In genomic region chr2:100197643-100198153, GRCh38 we compare ENCODE assay signal across 10 cellular contexts. TPM values are rescaled to one million over a fixed set of nuclear protein-coding genes. Genes with fewer than 3 reads are reported as not detected.
DNase-seq lines count a peak whose midpoint lies in the region; ATAC-seq and TF ChIP-seq lines count a peak whose summit lies in the region.
"Had no signal": no experiment of that assay in that cellular context is flagged by ENCODE, and none has a peak within 500 bp of the region (broad histone marks: within the 10 kb centered on the region; RNA-seq: fewer than 3 reads in every experiment).

No MANE protein-coding gene starts in this region.

- no peak overlapping the region for H3K27ac Mint-ChIP-seq in activated CD8-positive, alpha-beta T cell treated with anti-CD3 and anti-CD28 coated beads, Interleukin-2, amount 10 ng/mL, durations not matched to agents 7 days and 5 days
- H3K27ac Mint-ChIP-seq: activated CD4-positive, alpha-beta T cell treated with anti-CD3 and anti-CD28 coated beads, Interleukin-2, amount 10 ng/mL, durations not matched to agents 7 days and 5 days; stimulated activated naive CD8-positive, alpha-beta T cell treated with anti-CD3 and anti-CD28 coated beads, Interleukin-15, Interleukin-2, amounts not matched to agents 100 ng/mL and 50 ng/mL, for 24 hours had no signal

- H3K27me3 ChIP-seq in duodenal mucosa (ENCODE audit: control insufficient read depth in 1 of 2, insufficient read depth in 2 of 2, low read length in 2 of 2) (no peaks in the 10 kb centered on the region), lung (ENCODE audit: control insufficient read depth, insufficient read depth) (no peaks in the 10 kb centered on the region), suprapubic skin (no peaks in the 10 kb centered on the region)

- no peaks in the 10 kb centered on the region for H3K9me3 ChIP-seq in duodenal mucosa (ENCODE audit: control insufficient read depth in 1 of 2, low read length in 2 of 2)
- H3K9me3 ChIP-seq in lung (ENCODE audit: control insufficient read depth in 2 of 2, insufficient read depth in 1 of 2, low read length in 1 of 2), result peaks cover 0 to 2% of the 10 kb centered on the region in 2 donors
- H3K9me3 ChIP-seq in suprapubic skin, result no peaks in the 10 kb centered on the region

- TF ChIP-seq POLR2A in suprapubic skin (IDR thresholded peaks at IDR 0.05), result no peak

- no peak for TF ChIP-seq EP300 in suprapubic skin (IDR thresholded peaks at IDR 0.05)

- H3K4me1 ChIP-seq in duodenal mucosa (ENCODE audit: control insufficient read depth in 1 of 2, insufficient read depth in 2 of 2, low read length in 2 of 2) (peaks cover 9 to 19% of the 10 kb centered on the region in 2 donors), lung (ENCODE audit: control insufficient read depth in 2 of 2, insufficient read depth in 2 of 2, low read length in 2 of 2) (peaks cover 0 to 25% of the 10 kb centered on the region in 2 donors), suprapubic skin (peaks cover 18% of the 10 kb centered on the region)

- no peak overlapping the region for H3K4me3 Mint-ChIP-seq in activated CD8-positive, alpha-beta T cell treated with anti-CD3 and anti-CD28 coated beads, Interleukin-2, amount 10 ng/mL, durations not matched to agents 7 days and 5 days
- H3K4me3 Mint-ChIP-seq: activated CD4-positive, alpha-beta T cell treated with anti-CD3 and anti-CD28 coated beads, Interleukin-2, amount 10 ng/mL, durations not matched to agents 7 days and 5 days; stimulated activated naive CD8-positive, alpha-beta T cell treated with anti-CD3 and anti-CD28 coated beads, Interleukin-15, Interleukin-2, amounts not matched to agents 100 ng/mL and 50 ng/mL, for 24 hours had no signal

- H3K36me3 ChIP-seq in duodenal mucosa (ENCODE audit: control insufficient read depth in 1 of 2, insufficient read depth in 2 of 2, low read length in 2 of 2) (no peaks in the 10 kb centered on the region), lung (ENCODE audit: control insufficient read depth in 2 of 2, insufficient read depth in 2 of 2, low read length in 2 of 2) (no peaks in the 10 kb centered on the region), suprapubic skin (no peaks in the 10 kb centered on the region)

- POLR2A ChIA-PET in activated CD8-positive, alpha-beta T cell treated with anti-CD3 and anti-CD28 coated beads, Interleukin-2, amount 10 ng/mL, durations not matched to agents 7 days and 5 days (lab: Charles Lee), result no interaction called here

- DNase-seq in NCI-H345 treated with DMSO at 0.1 percent for 48 hours (lab: John Stamatoyannopoulos, UW; ENCODE audit: unreplicated experiment), result peak; percentile 56
- DNase-seq in lung (ENCODE audit: low spot score), result peak; percentile 56
- DNase-seq in suprapubic skin (ENCODE audit: low spot score in 2 of 2), result no peak
- no peak for DNase-seq in stimulated activated CD4-positive, alpha-beta T cell treated with anti-CD3 and anti-CD28 coated beads, Interleukin-2, amount 100 ng/mL, for 48 hours
- DNase-seq in germinal center (ENCODE audit: low spot score), result no peak
- no peak for DNase-seq in activated CD8-positive, alpha-beta T cell treated with anti-CD3 and anti-CD28 coated beads, Interleukin-2, amount 10 ng/mL, durations not matched to agents 7 days and 5 days
- DNase-seq: activated CD4-positive, alpha-beta T cell treated with anti-CD3 and anti-CD28 coated beads, Interleukin-2, amount 10 ng/mL, durations not matched to agents 7 days and 5 days had no signal

- WGBS in lung, 2 donors, result 39 to 61% methylated on average over 8 of the region's 8 CpGs
- WGBS in suprapubic skin, result 18% methylated on average over 7 of the region's 8 CpGs

- TF ChIP-seq CTCF in lung (IDR thresholded peaks at IDR 0.05; ENCODE audit: control extremely low read depth, extremely low read depth) (no peak), suprapubic skin (IDR thresholded peaks at IDR 0.05) (no peak)

- no peaks in the 10 kb centered on the region for H3K9me3 Mint-ChIP-seq in activated CD8-positive, alpha-beta T cell treated with anti-CD3 and anti-CD28 coated beads, Interleukin-2, amount 10 ng/mL, durations not matched to agents 7 days and 5 days (ENCODE audit: insufficient read depth)
- H3K9me3 Mint-ChIP-seq: activated CD4-positive, alpha-beta T cell treated with anti-CD3 and anti-CD28 coated beads, Interleukin-2, amount 10 ng/mL, durations not matched to agents 7 days and 5 days; stimulated activated naive CD8-positive, alpha-beta T cell treated with anti-CD3 and anti-CD28 coated beads, Interleukin-15, Interleukin-2, amounts not matched to agents 100 ng/mL and 50 ng/mL, for 24 hours had no signal

- H3K27ac ChIP-seq in duodenal mucosa (ENCODE audit: low read depth, low read length) (peak overlapping the region; percentile 1), lung (ENCODE audit: low read depth in 1 of 2, low read length in 1 of 2) (peak overlapping the region; percentile 43 to 84), suprapubic skin (peak overlapping the region; percentile 39)

- no peaks in the 10 kb centered on the region for H3K36me3 Mint-ChIP-seq in activated CD8-positive, alpha-beta T cell treated with anti-CD3 and anti-CD28 coated beads, Interleukin-2, amount 10 ng/mL, durations not matched to agents 7 days and 5 days (ENCODE audit: low read depth)

- no peak overlapping the region for H3K9ac ChIP-seq in duodenal mucosa (ENCODE audit: low read depth in 1 of 2, low read length in 2 of 2)

- no peak overlapping the region for H3K4me3 ChIP-seq in duodenal mucosa (ENCODE audit: low read depth in 1 of 2, low read length in 2 of 2)
- H3K4me3 ChIP-seq in lung, result no peak overlapping the region
- no peak overlapping the region for H3K4me3 ChIP-seq in suprapubic skin

- peaks cover 6% of the 10 kb centered on the region for H3K27me3 Mint-ChIP-seq in activated CD8-positive, alpha-beta T cell treated with anti-CD3 and anti-CD28 coated beads, Interleukin-2, amount 10 ng/mL, durations not matched to agents 7 days and 5 days (ENCODE audit: low read depth)
- H3K27me3 Mint-ChIP-seq: activated CD4-positive, alpha-beta T cell treated with anti-CD3 and anti-CD28 coated beads, Interleukin-2, amount 10 ng/mL, durations not matched to agents 7 days and 5 days; stimulated activated naive CD8-positive, alpha-beta T cell treated with anti-CD3 and anti-CD28 coated beads, Interleukin-15, Interleukin-2, amounts not matched to agents 100 ng/mL and 50 ng/mL, for 24 hours had no signal

- CTCF ChIA-PET in activated CD8-positive, alpha-beta T cell treated with anti-CD3 and anti-CD28 coated beads, Interleukin-2, amount 10 ng/mL, durations not matched to agents 7 days and 5 days (lab: Charles Lee), result no interaction called here

- ATAC-seq in lung (ENCODE audit: insufficient read depth, low FRiP score) (peak; percentile 64), GM21423 (IDR thresholded peaks at IDR 0.05; ENCODE audit: unreplicated experiment) (no peak)
- no peak for ATAC-seq in activated CD8-positive, alpha-beta T cell treated with anti-CD3 and anti-CD28 coated beads, Interleukin-2, amount 10 ng/mL, durations not matched to agents 7 days and 5 days

- H3K4me1 Mint-ChIP-seq in activated CD8-positive, alpha-beta T cell treated with anti-CD3 and anti-CD28 coated beads, Interleukin-2, amount 10 ng/mL, durations not matched to agents 7 days and 5 days (ENCODE audit: low read depth), result peaks cover 2% of the 10 kb centered on the region
- H3K4me1 Mint-ChIP-seq: activated CD4-positive, alpha-beta T cell treated with anti-CD3 and anti-CD28 coated beads, Interleukin-2, amount 10 ng/mL, durations not matched to agents 7 days and 5 days had no signal

RNA-seq across cellular contexts. Expression of gene AFF3, which starts 55.3 kb away (rescaled TPM):
- total RNA-seq in lung (10 to 100 TPM; 24.3 to 90.9 TPM), suprapubic skin (1 to 10 TPM; 3.1 to 5.0 (median 3.7) TPM)
- 1 to 10 TPM; 4.2 to 5.0 TPM for polyA plus RNA-seq in lung
- total RNA-seq in activated CD8-positive, alpha-beta T cell treated with anti-CD3 and anti-CD28 coated beads, Interleukin-2, amount 10 ng/mL, durations not matched to agents 7 days and 5 days, result 1 to 10 TPM; 7.1 to 7.9 TPM

Comparison
In these comparisons a context has a peak if more than half of its experiments do, and no peak if none do; other contexts are left out.
1. DNase-seq: peak in NCI-H345 treated with DMSO at 0.1 percent for 48 hours (single experiment) and lung (single experiment); none in suprapubic skin (0 of 2), stimulated activated CD4-positive, alpha-beta T cell treated with anti-CD3 and anti-CD28 coated beads, Interleukin-2, amount 100 ng/mL, for 48 hours (0 of 2), germinal center (single experiment) and activated CD8-positive, alpha-beta T cell treated with anti-CD3 and anti-CD28 coated beads, Interleukin-2, amount 10 ng/mL, durations not matched to agents 7 days and 5 days (single experiment).
2. H3K27ac ChIP-seq: peak in every context shown above with its lines; median percentile 64 in lung; 39 in suprapubic skin; 1 in duodenal mucosa.